In genomic region chr22:42626951-42627625, GRCh38 we compare ENCODE assay signal across 33 cellular contexts. TPM values are rescaled to one million over a fixed set of nuclear protein-coding genes. Genes with fewer than 3 reads are reported as not detected.
"Had no signal": no experiment of that assay in that cellular context is flagged by ENCODE, and none has a peak within 500 bp of the region (broad histone marks: within the 10 kb centered on the region; RNA-seq: fewer than 3 reads in every experiment).

No MANE protein-coding gene starts in this region.

- H3K27ac Mint-ChIP-seq: activated B cell treated with CpG ODN at 0.5 μM for 24 hours; activated CD8-positive, alpha-beta T cell treated with anti-CD3 and anti-CD28 coated beads for 36 hours; activated naive CD8-positive, alpha-beta T cell treated with anti-CD3 and anti-CD28 coated beads for 36 hours; activated naive CD8-positive, alpha-beta T cell treated with anti-CD3 and anti-CD28 coated beads, Interleukin-2, amount 50 U/mL, for 24 hours; activated T-helper 17 cell treated with anti-CD3 and anti-CD28 coated beads, Interleukin-2, amount 50 U/mL, for 72 hours; effector memory CD8-positive, alpha-beta T cell; T-helper 1 cell treated with Interleukin-12 subunit alpha and Interleukin-12 subunit beta and Interleukin-4 antibody, amounts not matched to agents 30 μg/mL and 1 μg/mL, for 36 hours had no signal

- H3K4me1 ChIP-seq: body of pancreas had no signal

- H3K4me1 Mint-ChIP-seq: activated T-helper 17 cell treated with anti-CD3 and anti-CD28 coated beads, Interleukin-2, amount 50 U/mL, for 72 hours had no signal

- H3K27me3 ChIP-seq: adrenal gland, body of pancreas, esophagus squamous epithelium, gastroesophageal sphincter, heart right ventricle had no signal

- H3K9me3 Mint-ChIP-seq: activated B cell treated with CpG ODN at 0.5 μM for 24 hours; activated CD8-positive, alpha-beta T cell treated with anti-CD3 and anti-CD28 coated beads for 36 hours; activated naive CD8-positive, alpha-beta T cell treated with anti-CD3 and anti-CD28 coated beads for 36 hours; activated naive CD8-positive, alpha-beta T cell treated with anti-CD3 and anti-CD28 coated beads, Interleukin-2, amount 50 U/mL, for 24 hours; activated T-cell treated with anti-CD3 and anti-CD28 coated beads, Interleukin-2, amount 50 U/mL, for 4 hours; activated T-helper 17 cell treated with anti-CD3 and anti-CD28 coated beads, Interleukin-2, amount 50 U/mL, for 72 hours; effector memory CD8-positive, alpha-beta T cell; T-helper 1 cell treated with Interleukin-12 subunit alpha and Interleukin-12 subunit beta and Interleukin-4 antibody, amounts not matched to agents 30 μg/mL and 1 μg/mL, for 36 hours had no signal

- DNase-seq: activated B cell treated with CpG ODN at 0.5 μM for 24 hours; activated CD4-positive, alpha-beta T cell treated with anti-CD3 and anti-CD28 coated beads for 48 hours; activated CD4-positive, alpha-beta T cell treated with anti-CD3 and anti-CD28 coated beads, Interleukin-2, amount 50 U/mL, for 1 hour; activated CD4-positive, alpha-beta T cell treated with anti-CD3 and anti-CD28 coated beads, Interleukin-2, amount 50 U/mL, for 48 hours; activated CD8-positive, alpha-beta memory T cell treated with anti-CD3 and anti-CD28 coated beads for 24 hours; activated CD8-positive, alpha-beta T cell treated with anti-CD3 and anti-CD28 coated beads for 36 hours; activated effector memory CD4-positive, alpha-beta T cell treated with Interleukin-2 at 50 U/mL for 16 hours; activated gamma-delta T cell treated with Interleukin-2 at 50 U/mL for 16 hours; activated naive CD4-positive, alpha-beta T cell treated with anti-CD3 and anti-CD28 coated beads, Interleukin-2, amount 50 U/mL, for 16 hours; activated naive CD4-positive, alpha-beta T cell treated with Interleukin-2 at 50 U/mL for 16 hours; activated naive CD8-positive, alpha-beta T cell treated with anti-CD3 and anti-CD28 coated beads for 36 hours; activated naive CD8-positive, alpha-beta T cell treated with anti-CD3 and anti-CD28 coated beads, Interleukin-2, amount 50 U/mL, for 24 hours; activated T-cell treated with anti-CD3 and anti-CD28 coated beads, Interleukin-2, amount 50 U/mL, for 4 hours; amygdala; aorta; body of pancreas; caudate nucleus; cortex of kidney; dermis blood vessel endothelial cell; effector CD4-positive, alpha-beta T cell; effector memory CD8-positive, alpha-beta T cell; esophagus squamous epithelium; foreskin melanocyte; T1000; WERI-Rb-1 had no signal

- H3K9me3 ChIP-seq: adrenal gland, body of pancreas, esophagus squamous epithelium, gastroesophageal sphincter, heart right ventricle had no signal

- H3K27me3 Mint-ChIP-seq: activated B cell treated with CpG ODN at 0.5 μM for 24 hours; activated CD8-positive, alpha-beta T cell treated with anti-CD3 and anti-CD28 coated beads for 36 hours; activated naive CD8-positive, alpha-beta T cell treated with anti-CD3 and anti-CD28 coated beads for 36 hours; activated naive CD8-positive, alpha-beta T cell treated with anti-CD3 and anti-CD28 coated beads, Interleukin-2, amount 50 U/mL, for 24 hours; activated T-helper 17 cell treated with anti-CD3 and anti-CD28 coated beads, Interleukin-2, amount 50 U/mL, for 72 hours; effector memory CD8-positive, alpha-beta T cell had no signal

- H3K4me3 Mint-ChIP-seq: activated B cell treated with CpG ODN at 0.5 μM for 24 hours; activated CD8-positive, alpha-beta T cell treated with anti-CD3 and anti-CD28 coated beads for 36 hours; activated naive CD8-positive, alpha-beta T cell treated with anti-CD3 and anti-CD28 coated beads for 36 hours; activated naive CD8-positive, alpha-beta T cell treated with anti-CD3 and anti-CD28 coated beads, Interleukin-2, amount 50 U/mL, for 24 hours; activated T-cell treated with anti-CD3 and anti-CD28 coated beads, Interleukin-2, amount 50 U/mL, for 4 hours; activated T-helper 17 cell treated with anti-CD3 and anti-CD28 coated beads, Interleukin-2, amount 50 U/mL, for 72 hours; effector memory CD8-positive, alpha-beta T cell; T-helper 1 cell treated with Interleukin-12 subunit alpha and Interleukin-12 subunit beta and Interleukin-4 antibody, amounts not matched to agents 30 μg/mL and 1 μg/mL, for 36 hours had no signal

- ATAC-seq: activated CD4-positive, CD25-positive, alpha-beta regulatory T cell treated with anti-CD3 and anti-CD28 coated beads, Interleukin-2, amount 50 U/mL, for 24 hours; activated CD8-positive, alpha-beta T cell treated with anti-CD3 and anti-CD28 coated beads for 36 hours; activated naive CD8-positive, alpha-beta T cell treated with anti-CD3 and anti-CD28 coated beads, Interleukin-2, amount 50 U/mL, for 24 hours; activated T-cell treated with anti-CD3 and anti-CD28 coated beads, Interleukin-2, amount 50 U/mL, for 4 hours; activated T-helper 17 cell treated with anti-CD3 and anti-CD28 coated beads, Interleukin-2, amount 50 U/mL, for 72 hours; body of pancreas; effector memory CD8-positive, alpha-beta T cell; gastroesophageal sphincter; heart right ventricle had no signal

- H3K4me3 ChIP-seq: adrenal gland, body of pancreas, esophagus squamous epithelium, gastroesophageal sphincter, heart right ventricle had no signal

- H3K27ac ChIP-seq: body of pancreas, epithelial cell of prostate, esophagus squamous epithelium, gastroesophageal sphincter, heart right ventricle, WERI-Rb-1 had no signal

RNA-seq across cellular contexts. Expression of gene ATP5MGL, which starts 13.3 kb away (rescaled TPM):
- total RNA-seq: body of pancreas, dermis blood vessel endothelial cell, glomerular endothelial cell had no signal
- polyA plus RNA-seq: adrenal gland, aorta, heart right ventricle had no signal
